ENCODE assay signal across 1 cellular context in the genomic region with DNA sequence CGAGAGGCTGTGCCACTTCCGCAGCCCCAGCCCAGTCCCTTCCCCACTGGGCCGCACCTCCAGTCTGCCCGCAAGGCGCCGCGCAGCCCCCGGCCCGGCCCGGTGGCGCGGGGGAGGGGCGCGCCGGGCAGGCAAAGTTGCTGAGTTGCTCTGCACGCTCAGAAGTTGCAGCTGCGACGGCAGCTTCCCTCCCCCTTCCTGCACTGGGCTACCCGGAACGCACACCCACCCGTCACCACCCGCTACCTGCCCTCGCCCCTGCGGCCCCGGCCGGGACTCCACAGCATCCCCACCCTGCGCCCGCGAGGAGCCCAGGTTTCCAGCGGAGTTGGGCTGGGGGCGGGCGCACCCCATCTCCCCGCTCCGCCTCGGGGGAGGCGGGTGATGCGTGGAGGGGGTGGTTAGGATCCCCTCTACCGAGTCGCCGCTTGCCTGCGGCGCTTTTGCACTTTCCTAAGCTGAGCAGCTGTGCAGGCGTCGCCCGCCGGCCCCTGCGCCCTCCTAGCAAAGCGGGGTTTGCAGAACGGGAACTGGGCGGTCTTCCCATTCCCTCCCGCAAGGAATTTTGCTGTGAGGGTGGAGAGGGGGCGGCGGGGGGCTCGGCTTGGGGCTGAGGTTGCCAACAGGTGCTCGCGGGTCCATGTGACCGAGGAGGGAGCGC.
TF ChIP-seq lines count a peak whose summit lies in the region.

No MANE protein-coding gene starts in this region.

TF ChIP-seq in HEK293, 187 proteins besides CTCF, POLR2A, EP300 and RAD21 (continued from another document):
- TF ChIP-seq, protein P1, sequence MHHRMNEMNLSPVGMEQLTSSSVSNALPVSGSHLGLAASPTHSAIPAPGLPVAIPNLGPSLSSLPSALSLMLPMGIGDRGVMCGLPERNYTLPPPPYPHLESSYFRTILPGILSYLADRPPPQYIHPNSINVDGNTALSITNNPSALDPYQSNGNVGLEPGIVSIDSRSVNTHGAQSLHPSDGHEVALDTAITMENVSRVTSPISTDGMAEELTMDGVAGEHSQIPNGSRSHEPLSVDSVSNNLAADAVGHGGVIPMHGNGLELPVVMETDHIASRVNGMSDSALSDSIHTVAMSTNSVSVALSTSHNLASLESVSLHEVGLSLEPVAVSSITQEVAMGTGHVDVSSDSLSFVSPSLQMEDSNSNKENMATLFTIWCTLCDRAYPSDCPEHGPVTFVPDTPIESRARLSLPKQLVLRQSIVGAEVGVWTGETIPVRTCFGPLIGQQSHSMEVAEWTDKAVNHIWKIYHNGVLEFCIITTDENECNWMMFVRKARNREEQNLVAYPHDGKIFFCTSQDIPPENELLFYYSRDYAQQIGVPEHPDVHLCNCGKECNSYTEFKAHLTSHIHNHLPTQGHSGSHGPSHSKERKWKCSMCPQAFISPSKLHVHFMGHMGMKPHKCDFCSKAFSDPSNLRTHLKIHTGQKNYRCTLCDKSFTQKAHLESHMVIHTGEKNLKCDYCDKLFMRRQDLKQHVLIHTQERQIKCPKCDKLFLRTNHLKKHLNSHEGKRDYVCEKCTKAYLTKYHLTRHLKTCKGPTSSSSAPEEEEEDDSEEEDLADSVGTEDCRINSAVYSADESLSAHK (tag by site-specific recombination; IDR thresholded peaks at IDR 0.05) = no peak
- TF ChIP-seq ZFHX2 (tag by site-specific recombination; conservative IDR thresholded peaks at IDR 0.05) (peak; percentile 76), EGR2 (tag by site-specific recombination; IDR thresholded peaks at IDR 0.05; ENCODE audit: low read depth) (peak; percentile 33; the same call in 1 of the 2 replicates), ZNF341 (tag by site-specific recombination; IDR thresholded peaks at IDR 0.05; ENCODE audit: low read depth) (peak; percentile 27; the same call in 1 of the 2 replicates), ZNF529 (tag by site-specific recombination; IDR thresholded peaks at IDR 0.05; ENCODE audit: insufficient replicate concordance) (no peak), SP2 (tag by site-specific recombination; IDR thresholded peaks at IDR 0.05) (peak; percentile 60), ZNF560 (tag by site-specific recombination; IDR thresholded peaks at IDR 0.05; ENCODE audit: borderline replicate concordance) (no peak), SCRT1 (tag by site-specific recombination; IDR thresholded peaks at IDR 0.05; ENCODE audit: borderline replicate concordance) (peak; percentile 30; the same call in 1 of the 2 replicates), ZNF112 (tag by site-specific recombination; IDR thresholded peaks at IDR 0.05) (no peak), ZNF544 (tag by site-specific recombination; IDR thresholded peaks at IDR 0.05) (no peak), ZNF777 (tag by site-specific recombination; IDR thresholded peaks at IDR 0.05; ENCODE audit: borderline replicate concordance) (peak; percentile 71; the same call in 1 of the 2 replicates), KLF1 (tag by site-specific recombination; IDR thresholded peaks at IDR 0.05) (peak; percentile 76), ZNF423 (tag by site-specific recombination; IDR thresholded peaks at IDR 0.05) (peak; percentile 40; the same call in 1 of the 2 replicates), KLF8 (tag by site-specific recombination; IDR thresholded peaks at IDR 0.05) (no peak), ZNF600 (tag by site-specific recombination; IDR thresholded peaks at IDR 0.05) (peak; percentile 33; the same call in 1 of the 2 replicates), ZNF561 (tag by site-specific recombination; IDR thresholded peaks at IDR 0.05; ENCODE audit: borderline replicate concordance) (no peak), ZIC2 (tag by site-specific recombination; IDR thresholded peaks at IDR 0.05) (peak; percentile 85)
- TF ChIP-seq, protein P2, sequence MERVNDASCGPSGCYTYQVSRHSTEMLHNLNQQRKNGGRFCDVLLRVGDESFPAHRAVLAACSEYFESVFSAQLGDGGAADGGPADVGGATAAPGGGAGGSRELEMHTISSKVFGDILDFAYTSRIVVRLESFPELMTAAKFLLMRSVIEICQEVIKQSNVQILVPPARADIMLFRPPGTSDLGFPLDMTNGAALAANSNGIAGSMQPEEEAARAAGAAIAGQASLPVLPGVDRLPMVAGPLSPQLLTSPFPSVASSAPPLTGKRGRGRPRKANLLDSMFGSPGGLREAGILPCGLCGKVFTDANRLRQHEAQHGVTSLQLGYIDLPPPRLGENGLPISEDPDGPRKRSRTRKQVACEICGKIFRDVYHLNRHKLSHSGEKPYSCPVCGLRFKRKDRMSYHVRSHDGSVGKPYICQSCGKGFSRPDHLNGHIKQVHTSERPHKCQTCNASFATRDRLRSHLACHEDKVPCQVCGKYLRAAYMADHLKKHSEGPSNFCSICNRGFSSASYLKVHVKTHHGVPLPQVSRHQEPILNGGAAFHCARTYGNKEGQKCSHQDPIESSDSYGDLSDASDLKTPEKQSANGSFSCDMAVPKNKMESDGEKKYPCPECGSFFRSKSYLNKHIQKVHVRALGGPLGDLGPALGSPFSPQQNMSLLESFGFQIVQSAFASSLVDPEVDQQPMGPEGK (tag by site-specific recombination; IDR thresholded peaks at IDR 0.05) = peak; percentile 54
- TF ChIP-seq, protein P3, sequence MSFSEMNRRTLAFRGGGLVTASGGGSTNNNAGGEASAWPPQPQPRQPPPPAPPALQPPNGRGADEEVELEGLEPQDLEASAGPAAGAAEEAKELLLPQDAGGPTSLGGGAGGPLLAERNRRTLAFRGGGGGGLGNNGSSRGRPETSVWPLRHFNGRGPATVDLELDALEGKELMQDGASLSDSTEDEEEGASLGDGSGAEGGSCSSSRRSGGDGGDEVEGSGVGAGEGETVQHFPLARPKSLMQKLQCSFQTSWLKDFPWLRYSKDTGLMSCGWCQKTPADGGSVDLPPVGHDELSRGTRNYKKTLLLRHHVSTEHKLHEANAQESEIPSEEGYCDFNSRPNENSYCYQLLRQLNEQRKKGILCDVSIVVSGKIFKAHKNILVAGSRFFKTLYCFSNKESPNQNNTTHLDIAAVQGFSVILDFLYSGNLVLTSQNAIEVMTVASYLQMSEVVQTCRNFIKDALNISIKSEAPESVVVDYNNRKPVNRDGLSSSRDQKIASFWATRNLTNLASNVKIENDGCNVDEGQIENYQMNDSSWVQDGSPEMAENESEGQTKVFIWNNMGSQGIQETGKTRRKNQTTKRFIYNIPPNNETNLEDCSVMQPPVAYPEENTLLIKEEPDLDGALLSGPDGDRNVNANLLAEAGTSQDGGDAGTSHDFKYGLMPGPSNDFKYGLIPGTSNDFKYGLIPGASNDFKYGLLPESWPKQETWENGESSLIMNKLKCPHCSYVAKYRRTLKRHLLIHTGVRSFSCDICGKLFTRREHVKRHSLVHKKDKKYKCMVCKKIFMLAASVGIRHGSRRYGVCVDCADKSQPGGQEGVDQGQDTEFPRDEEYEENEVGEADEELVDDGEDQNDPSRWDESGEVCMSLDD (tag by site-specific recombination; IDR thresholded peaks at IDR 0.05) = peak; percentile 58; the same call in 1 of the 2 replicates
- TF ChIP-seq, protein P4, sequence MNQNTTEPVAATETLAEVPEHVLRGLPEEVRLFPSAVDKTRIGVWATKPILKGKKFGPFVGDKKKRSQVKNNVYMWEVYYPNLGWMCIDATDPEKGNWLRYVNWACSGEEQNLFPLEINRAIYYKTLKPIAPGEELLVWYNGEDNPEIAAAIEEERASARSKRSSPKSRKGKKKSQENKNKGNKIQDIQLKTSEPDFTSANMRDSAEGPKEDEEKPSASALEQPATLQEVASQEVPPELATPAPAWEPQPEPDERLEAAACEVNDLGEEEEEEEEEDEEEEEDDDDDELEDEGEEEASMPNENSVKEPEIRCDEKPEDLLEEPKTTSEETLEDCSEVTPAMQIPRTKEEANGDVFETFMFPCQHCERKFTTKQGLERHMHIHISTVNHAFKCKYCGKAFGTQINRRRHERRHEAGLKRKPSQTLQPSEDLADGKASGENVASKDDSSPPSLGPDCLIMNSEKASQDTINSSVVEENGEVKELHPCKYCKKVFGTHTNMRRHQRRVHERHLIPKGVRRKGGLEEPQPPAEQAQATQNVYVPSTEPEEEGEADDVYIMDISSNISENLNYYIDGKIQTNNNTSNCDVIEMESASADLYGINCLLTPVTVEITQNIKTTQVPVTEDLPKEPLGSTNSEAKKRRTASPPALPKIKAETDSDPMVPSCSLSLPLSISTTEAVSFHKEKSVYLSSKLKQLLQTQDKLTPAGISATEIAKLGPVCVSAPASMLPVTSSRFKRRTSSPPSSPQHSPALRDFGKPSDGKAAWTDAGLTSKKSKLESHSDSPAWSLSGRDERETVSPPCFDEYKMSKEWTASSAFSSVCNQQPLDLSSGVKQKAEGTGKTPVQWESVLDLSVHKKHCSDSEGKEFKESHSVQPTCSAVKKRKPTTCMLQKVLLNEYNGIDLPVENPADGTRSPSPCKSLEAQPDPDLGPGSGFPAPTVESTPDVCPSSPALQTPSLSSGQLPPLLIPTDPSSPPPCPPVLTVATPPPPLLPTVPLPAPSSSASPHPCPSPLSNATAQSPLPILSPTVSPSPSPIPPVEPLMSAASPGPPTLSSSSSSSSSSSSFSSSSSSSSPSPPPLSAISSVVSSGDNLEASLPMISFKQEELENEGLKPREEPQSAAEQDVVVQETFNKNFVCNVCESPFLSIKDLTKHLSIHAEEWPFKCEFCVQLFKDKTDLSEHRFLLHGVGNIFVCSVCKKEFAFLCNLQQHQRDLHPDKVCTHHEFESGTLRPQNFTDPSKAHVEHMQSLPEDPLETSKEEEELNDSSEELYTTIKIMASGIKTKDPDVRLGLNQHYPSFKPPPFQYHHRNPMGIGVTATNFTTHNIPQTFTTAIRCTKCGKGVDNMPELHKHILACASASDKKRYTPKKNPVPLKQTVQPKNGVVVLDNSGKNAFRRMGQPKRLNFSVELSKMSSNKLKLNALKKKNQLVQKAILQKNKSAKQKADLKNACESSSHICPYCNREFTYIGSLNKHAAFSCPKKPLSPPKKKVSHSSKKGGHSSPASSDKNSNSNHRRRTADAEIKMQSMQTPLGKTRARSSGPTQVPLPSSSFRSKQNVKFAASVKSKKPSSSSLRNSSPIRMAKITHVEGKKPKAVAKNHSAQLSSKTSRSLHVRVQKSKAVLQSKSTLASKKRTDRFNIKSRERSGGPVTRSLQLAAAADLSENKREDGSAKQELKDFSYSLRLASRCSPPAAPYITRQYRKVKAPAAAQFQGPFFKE (tag by site-specific recombination; IDR thresholded peaks at IDR 0.05; ENCODE audit: borderline replicate concordance) = no peak
- TF ChIP-seq, protein P5, sequence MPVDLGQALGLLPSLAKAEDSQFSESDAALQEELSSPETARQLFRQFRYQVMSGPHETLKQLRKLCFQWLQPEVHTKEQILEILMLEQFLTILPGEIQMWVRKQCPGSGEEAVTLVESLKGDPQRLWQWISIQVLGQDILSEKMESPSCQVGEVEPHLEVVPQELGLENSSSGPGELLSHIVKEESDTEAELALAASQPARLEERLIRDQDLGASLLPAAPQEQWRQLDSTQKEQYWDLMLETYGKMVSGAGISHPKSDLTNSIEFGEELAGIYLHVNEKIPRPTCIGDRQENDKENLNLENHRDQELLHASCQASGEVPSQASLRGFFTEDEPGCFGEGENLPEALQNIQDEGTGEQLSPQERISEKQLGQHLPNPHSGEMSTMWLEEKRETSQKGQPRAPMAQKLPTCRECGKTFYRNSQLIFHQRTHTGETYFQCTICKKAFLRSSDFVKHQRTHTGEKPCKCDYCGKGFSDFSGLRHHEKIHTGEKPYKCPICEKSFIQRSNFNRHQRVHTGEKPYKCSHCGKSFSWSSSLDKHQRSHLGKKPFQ (tag by site-specific recombination; IDR thresholded peaks at IDR 0.05) = no peak; the same call in 1 of the 2 replicates
- TF ChIP-seq, protein P6, sequence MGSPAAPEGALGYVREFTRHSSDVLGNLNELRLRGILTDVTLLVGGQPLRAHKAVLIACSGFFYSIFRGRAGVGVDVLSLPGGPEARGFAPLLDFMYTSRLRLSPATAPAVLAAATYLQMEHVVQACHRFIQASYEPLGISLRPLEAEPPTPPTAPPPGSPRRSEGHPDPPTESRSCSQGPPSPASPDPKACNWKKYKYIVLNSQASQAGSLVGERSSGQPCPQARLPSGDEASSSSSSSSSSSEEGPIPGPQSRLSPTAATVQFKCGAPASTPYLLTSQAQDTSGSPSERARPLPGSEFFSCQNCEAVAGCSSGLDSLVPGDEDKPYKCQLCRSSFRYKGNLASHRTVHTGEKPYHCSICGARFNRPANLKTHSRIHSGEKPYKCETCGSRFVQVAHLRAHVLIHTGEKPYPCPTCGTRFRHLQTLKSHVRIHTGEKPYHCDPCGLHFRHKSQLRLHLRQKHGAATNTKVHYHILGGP (tag by site-specific recombination; IDR thresholded peaks at IDR 0.05) = no peak
